26 cellular contexts compared by ENCODE assay signal in genomic region chr5:148837383-148837782, GRCh38. TPM values are rescaled to one million over a fixed set of nuclear protein-coding genes. Genes with fewer than 3 reads are reported as not detected.
DNase-seq lines count a peak whose midpoint lies in the region; ATAC-seq and TF ChIP-seq lines count a peak whose summit lies in the region.
"Had no signal": no experiment of that assay in that cellular context is flagged by ENCODE, and none has a peak within 500 bp of the region (broad histone marks: within the 10 kb centered on the region; RNA-seq: fewer than 3 reads in every experiment).

No MANE protein-coding gene starts in this region.

- H3K4me1 ChIP-seq in BLaER1: peaks cover 69% of the 10 kb centered on the region
- H3K4me1 ChIP-seq in KMS-11 (ENCODE audit: low read depth, poor library complexity, severe bottlenecking): peaks cover 87% of the 10 kb centered on the region
- peaks cover 81% of the 10 kb centered on the region for H3K4me1 ChIP-seq in psoas muscle
- peaks cover 4% of the 10 kb centered on the region for H3K4me1 ChIP-seq in neural progenitor cell
- H3K4me1 ChIP-seq: SJCRH30 had no signal

- H3K9me3 Mint-ChIP-seq in central memory CD8-positive, alpha-beta T cell: no peaks in the 10 kb centered on the region
- H3K9me3 Mint-ChIP-seq in neural progenitor cell: no peaks in the 10 kb centered on the region
- H3K9me3 Mint-ChIP-seq: CD4-positive, alpha-beta T cell; H9 had no signal

- peak overlapping the region; percentile 13 for H3K4me3 Mint-ChIP-seq in central memory CD8-positive, alpha-beta T cell
- no peak overlapping the region for H3K4me3 Mint-ChIP-seq in neural progenitor cell
- H3K4me3 Mint-ChIP-seq: CD4-positive, alpha-beta T cell; H9 had no signal

- no peak for DNase-seq in central memory CD8-positive, alpha-beta T cell (ENCODE audit: low spot score in 2 of 2)
- no peak for DNase-seq in psoas muscle
- DNase-seq in activated CD8-positive, alpha-beta memory T cell treated with anti-CD3 and anti-CD28 coated beads for 24 hours: no peak
- no peak for DNase-seq in neural progenitor cell (ENCODE audit: low spot score)
- DNase-seq in middle frontal gyrus (ENCODE audit: extremely low spot score, low spot score): no peak
- DNase-seq: AML-193; CD4-positive, alpha-beta T cell; DND-41; GM23248; H9; IMR-90; Karpas-422; MV-4-11; NCI-H1105 treated with DMSO at 0.1 percent for 48 hours; NCI-H2081; NCI-H2171; NCI-H345; NCI-H524; NCI-H774; NK-92 treated with Interleukin-12 subunit alpha and Interleukin-12 subunit beta, amount 100 ng/mL, for 24 hours; Peyer's patch; SJCRH30 had no signal

- peaks cover 25% of the 10 kb centered on the region for H3K36me3 Mint-ChIP-seq in central memory CD8-positive, alpha-beta T cell (ENCODE audit: insufficient read depth)
- H3K36me3 Mint-ChIP-seq in neural progenitor cell: no peaks in the 10 kb centered on the region

- H3K36me3 ChIP-seq in BLaER1 (no peaks in the 10 kb centered on the region), KMS-11 (ENCODE audit: insufficient read depth) (no peaks in the 10 kb centered on the region), psoas muscle (ENCODE audit: insufficient read depth in 1 of 2, low read depth in 1 of 2) (no peaks in the 10 kb centered on the region), neural progenitor cell (no peaks in the 10 kb centered on the region)
- H3K36me3 ChIP-seq: Peyer's patch, SJCRH30 had no signal

- no peaks in the 10 kb centered on the region for H4K20me1 ChIP-seq in BLaER1
- no peaks in the 10 kb centered on the region for H4K20me1 ChIP-seq in KMS-11 (ENCODE audit: insufficient read depth)
- H4K20me1 ChIP-seq in neural progenitor cell (ENCODE audit: low read depth): no peaks in the 10 kb centered on the region

- intact Hi-C loops in psoas muscle (cut with DNase I): no loop called here

- H3K27me3 ChIP-seq in BLaER1 (no peaks in the 10 kb centered on the region), KMS-11 (ENCODE audit: insufficient read depth, low read depth) (no peaks in the 10 kb centered on the region), psoas muscle (ENCODE audit: insufficient read depth in 3 of 3, low read length in 2 of 3) (no peaks in the 10 kb centered on the region), neural progenitor cell (no peaks in the 10 kb centered on the region)
- H3K27me3 ChIP-seq: Peyer's patch had no signal

- H3K27ac ChIP-seq in BLaER1 (no peak overlapping the region), KMS-11 (peak overlapping the region; percentile 99; the same call in 1 of the 2 replicates), psoas muscle (peak overlapping the region; percentile 12), neural progenitor cell (no peak overlapping the region)
- H3K27ac ChIP-seq: GM23248, Peyer's patch, SJCRH30 had no signal

- H3F3A ChIP-seq in neural progenitor cell (ENCODE audit: low read depth): no peaks in the 10 kb centered on the region

- ATAC-seq in central memory CD8-positive, alpha-beta T cell (replicated peaks; ENCODE audit: extremely low read depth, poor library complexity, severe bottlenecking): no peak
- ATAC-seq in psoas muscle (no peak), GM18873 (IDR thresholded peaks at IDR 0.05; ENCODE audit: low FRiP score, unreplicated experiment) (no peak)
- ATAC-seq: GM12878 had no signal

- H3K27ac Mint-ChIP-seq in central memory CD8-positive, alpha-beta T cell (ENCODE audit: low read depth): peak overlapping the region; percentile 76
- no peak overlapping the region for H3K27ac Mint-ChIP-seq in neural progenitor cell
- H3K27ac Mint-ChIP-seq: CD4-positive, alpha-beta T cell; H9 had no signal

- no peak for TF ChIP-seq CTCF in KMS-11 (conservative IDR thresholded peaks at IDR 0.05; ENCODE audit: low read depth, low read length)
- no peak for TF ChIP-seq CTCF in psoas muscle (IDR thresholded peaks at IDR 0.05)
- TF ChIP-seq CTCF in neural progenitor cell (IDR thresholded peaks at IDR 0.05): no peak

- no peaks in the 10 kb centered on the region for H3K27me3 Mint-ChIP-seq in central memory CD8-positive, alpha-beta T cell
- H3K27me3 Mint-ChIP-seq in neural progenitor cell (ENCODE audit: insufficient read depth, low read depth): peaks cover 5% of the 10 kb centered on the region

- peak overlapping the region; percentile 70 for H3K4me2 ChIP-seq in BLaER1
- H3K4me2 ChIP-seq in KMS-11: peak overlapping the region; percentile 99; the same call in 1 of the 2 replicates
- H3K4me2 ChIP-seq in neural progenitor cell: no peak overlapping the region

- no peaks in the 10 kb centered on the region for H3K9me3 ChIP-seq in BLaER1
- no peaks in the 10 kb centered on the region for H3K9me3 ChIP-seq in psoas muscle
- H3K9me3 ChIP-seq in neural progenitor cell (ENCODE audit: low read depth): no peaks in the 10 kb centered on the region
- H3K9me3 ChIP-seq: Peyer's patch, SJCRH30 had no signal

- H3K4me1 Mint-ChIP-seq in central memory CD8-positive, alpha-beta T cell: peaks cover 91% of the 10 kb centered on the region
- peaks cover 4% of the 10 kb centered on the region for H3K4me1 Mint-ChIP-seq in neural progenitor cell

- H3K9ac ChIP-seq in BLaER1: no peak overlapping the region
- no peak overlapping the region for H3K9ac ChIP-seq in KMS-11
- H3K9ac ChIP-seq in neural progenitor cell: no peak overlapping the region
- H3K9ac ChIP-seq: GM23248 had no signal

- H3K79me2 ChIP-seq in KMS-11 (ENCODE audit: insufficient read depth, low read depth): peaks cover 92% of the 10 kb centered on the region
- H3K79me2 ChIP-seq in neural progenitor cell (ENCODE audit: low read depth): no peaks in the 10 kb centered on the region

- H3K4me3 ChIP-seq in BLaER1 (no peak overlapping the region), KMS-11 (IDR thresholded peaks at IDR 0.05; ENCODE audit: insufficient read depth, low read depth, low read length) (no peak overlapping the region), psoas muscle (no peak overlapping the region), neural progenitor cell (no peak overlapping the region)
- H3K4me3 ChIP-seq: GM12878, GM23248, Peyer's patch, SJCRH30 had no signal

- 86 to 97% (median 93%) methylated on average over 3 of the region's 3 CpGs for WGBS in psoas muscle, 3 donors

- H2AFZ ChIP-seq in KMS-11 (ENCODE audit: low read depth): no peak overlapping the region
- H2AFZ ChIP-seq in neural progenitor cell (replicated peaks): no peak overlapping the region
- H2AFZ ChIP-seq: GM23248 had no signal

RNA-seq across cellular contexts. Expression of gene ADRB2, which starts 11.0 kb away (rescaled TPM):
- 10 to 100 TPM in 1 of 4 donors, 1 to 10 TPM in 3; 4.8 to 11.1 (median 7.9) TPM for total RNA-seq in psoas muscle
- polyA plus RNA-seq in psoas muscle: 1 to 10 TPM; 1.3 to 5.6 (median 3.0) TPM
- total RNA-seq in neural progenitor cell (ENCODE audit: low replicate concordance): 0.32 and 0.40 TPM in 2 replicates

Comparison
In these comparisons a context has a peak if more than half of its experiments do, and no peak if none do; other contexts are left out.
1. H3K27ac ChIP-seq: peak in KMS-11 (single experiment) and psoas muscle (single experiment); none in BLaER1 (single experiment) and neural progenitor cell (single experiment).